ENCODE assay signal across 11 cellular contexts in genomic region chr6:4180653-4181255, GRCh38. TPM values are rescaled to one million over a fixed set of nuclear protein-coding genes. Genes with fewer than 3 reads are reported as not detected.
DNase-seq lines count a peak whose midpoint lies in the region; ATAC-seq and TF ChIP-seq lines count a peak whose summit lies in the region.
"Had no signal": no experiment of that assay in that cellular context is flagged by ENCODE, and none has a peak within 500 bp of the region (broad histone marks: within the 10 kb centered on the region; RNA-seq: fewer than 3 reads in every experiment).

No MANE protein-coding gene starts in this region.

- no peaks in the 10 kb centered on the region for H4K20me1 ChIP-seq in osteoblast (ENCODE audit: insufficient read depth, low read length)

- H3K27ac Mint-ChIP-seq in effector memory CD8-positive, alpha-beta T cell: no peak overlapping the region

- no peaks in the 10 kb centered on the region for H3K9me3 ChIP-seq in osteoblast (ENCODE audit: low read depth, low read length)

- peak; percentile 56 for DNase-seq in H7
- peak; percentile 24 for DNase-seq in NCI-H69 (lab: John Stamatoyannopoulos, UW)
- peak; percentile 4 for DNase-seq in epithelial cell of proximal tubule (ENCODE audit: low read depth)
- peak; percentile 78 for DNase-seq in osteoblast (ENCODE audit: insufficient read length, low spot score, missing footprints)
- DNase-seq in effector memory CD8-positive, alpha-beta T cell: no peak
- DNase-seq in NOMO-1 treated with DMSO at 0.1 percent for 48 hours (lab: John Stamatoyannopoulos, UW; ENCODE audit: unreplicated experiment): no peak
- DNase-seq: activated T-cell treated with anti-CD3 and anti-CD28 coated beads, Interleukin-2, amount 50 U/mL, for 1 hour; NCI-H1048 had no signal

- no peaks in the 10 kb centered on the region for H3K36me3 Mint-ChIP-seq in effector memory CD8-positive, alpha-beta T cell (ENCODE audit: insufficient read depth)

- TF ChIP-seq CTCF in epithelial cell of proximal tubule (conservative IDR thresholded peaks at IDR 0.05; ENCODE audit: low read depth, low read length) (no peak), osteoblast (IDR thresholded peaks at IDR 0.05; ENCODE audit: extremely low read depth, low read depth, low read length) (no peak)

- no peaks in the 10 kb centered on the region for H3K79me2 ChIP-seq in osteoblast (ENCODE audit: insufficient read depth, low read length)

- ATAC-seq in GM18861 (IDR thresholded peaks at IDR 0.05; ENCODE audit: unreplicated experiment) (no peak), GM19328 (IDR thresholded peaks at IDR 0.05; ENCODE audit: unreplicated experiment) (no peak)
- no peak for ATAC-seq in effector memory CD8-positive, alpha-beta T cell (replicated peaks)

- H3K27ac ChIP-seq in osteoblast (ENCODE audit: low read depth, low read length): no peak overlapping the region
- H3K27ac ChIP-seq: cardiac muscle cell had no signal

- H2AFZ ChIP-seq in osteoblast (ENCODE audit: low read length): no peak overlapping the region

- peak overlapping the region; percentile 15 for H3K4me2 ChIP-seq in osteoblast (ENCODE audit: insufficient read depth, low read length)

- H3K27me3 Mint-ChIP-seq in effector memory CD8-positive, alpha-beta T cell: peaks cover 20 to 26% of the 10 kb centered on the region in 2 donors

- H3K4me3 ChIP-seq in H7 (ENCODE audit: insufficient read depth, low read depth, low read length): no peak overlapping the region
- no peak overlapping the region for H3K4me3 ChIP-seq in epithelial cell of proximal tubule (ENCODE audit: low read depth, low read length)
- H3K4me3 ChIP-seq in osteoblast (ENCODE audit: insufficient read depth, low read length): no peak overlapping the region
- H3K4me3 ChIP-seq: cardiac muscle cell had no signal

- H3K27me3 ChIP-seq in H7 (ENCODE audit: control insufficient read depth, insufficient read depth, low read length) (no peaks in the 10 kb centered on the region), osteoblast (ENCODE audit: insufficient read depth, low read length) (peaks cover 20% of the 10 kb centered on the region)
- H3K27me3 ChIP-seq: cardiac muscle cell had no signal

- no peaks in the 10 kb centered on the region for H3K9me3 Mint-ChIP-seq in effector memory CD8-positive, alpha-beta T cell

- H3K4me1 Mint-ChIP-seq in effector memory CD8-positive, alpha-beta T cell (ENCODE audit: low read depth in 2 of 2): peaks cover 0 to 3% of the 10 kb centered on the region in 2 donors

- H3K36me3 ChIP-seq in H7 (replicated peaks; ENCODE audit: control insufficient read depth, insufficient read depth, low read length) (no peaks in the 10 kb centered on the region), osteoblast (ENCODE audit: insufficient read depth, low read length) (no peaks in the 10 kb centered on the region)
- H3K36me3 ChIP-seq: cardiac muscle cell had no signal

- H3K4me3 Mint-ChIP-seq in effector memory CD8-positive, alpha-beta T cell: no peak overlapping the region

- no peaks in the 10 kb centered on the region for H3K4me1 ChIP-seq in osteoblast (ENCODE audit: insufficient read depth, low read length)

RNA-seq across cellular contexts. Expression of gene ECI2, which starts 45.4 kb away (rescaled TPM):
- 98.8 and 107 TPM in 2 replicates for total RNA-seq in H7 (2014; rRNA removed; shearing (Covaris generic))
- total RNA-seq in epithelial cell of proximal tubule (88.3 and 120 TPM in 2 replicates), osteoblast (76.0 and 89.0 TPM in 2 replicates)

Comparison
In these comparisons a context has a peak if more than half of its experiments do, and no peak if none do; other contexts are left out.
1. DNase-seq: peak in H7 (single experiment), NCI-H69 (single experiment), epithelial cell of proximal tubule (single experiment) and osteoblast (single experiment); none in effector memory CD8-positive, alpha-beta T cell (0 of 3) and NOMO-1 treated with DMSO at 0.1 percent for 48 hours (single experiment).